ENCODE assay signal across 10 cellular contexts in genomic region chr12:27130859-27131258, GRCh38. TPM values are rescaled to one million over a fixed set of nuclear protein-coding genes. Genes with fewer than 3 reads are reported as not detected.
"Had no signal": no experiment of that assay in that cellular context is flagged by ENCODE, and none has a peak within 500 bp of the region (broad histone marks: within the 10 kb centered on the region; RNA-seq: fewer than 3 reads in every experiment).

No MANE protein-coding gene starts in this region.

RNA-seq across cellular contexts. Expression of gene C12orf71, which starts 48.5 kb away (rescaled TPM):
- total RNA-seq: LHCN-M2, MCF 10A, NCI-H460, OCI-LY7, PC-9, Right ventricle myocardium inferior, RPMI7951, SJCRH30, SK-MEL-5, T-cell had no signal
